Comparison of ENCODE assay signal across 1 cellular context in the genomic region with DNA sequence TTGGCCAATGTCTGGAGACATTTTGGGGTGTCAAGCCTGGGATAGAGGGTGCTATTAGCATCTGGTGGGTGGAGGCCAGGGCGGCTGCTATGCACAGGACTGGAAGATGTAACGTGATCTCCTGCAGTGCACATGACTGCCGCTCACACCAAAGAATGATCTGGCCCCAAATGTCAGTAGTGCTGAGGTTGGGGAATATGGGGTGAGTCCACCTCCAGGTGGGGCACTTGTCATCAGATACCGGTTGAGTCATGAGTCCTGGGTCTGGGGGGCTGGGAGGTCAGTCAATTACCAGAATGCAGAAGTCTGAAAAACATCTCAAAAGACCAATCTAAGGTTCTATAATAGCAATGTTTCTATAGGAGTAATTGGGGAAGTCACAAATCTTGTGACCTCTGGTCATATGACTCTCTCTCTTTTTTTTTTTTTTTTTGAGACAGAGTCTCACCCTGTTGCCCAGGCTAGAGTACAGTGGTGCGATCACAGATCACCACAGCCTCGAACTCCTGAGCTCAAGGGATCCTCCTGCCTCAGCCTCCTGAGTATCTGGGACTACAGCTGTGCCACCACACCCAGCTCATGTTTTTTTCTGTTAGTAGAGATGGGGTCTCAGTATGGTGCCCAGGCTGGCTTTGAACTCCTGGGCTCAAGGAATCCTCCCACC.
TF ChIP-seq lines count a peak whose summit lies in the region.

No MANE protein-coding gene starts in this region.

TF ChIP-seq in HepG2, 621 proteins besides CTCF, POLR2A, EP300 and RAD21:
- TF ChIP-seq, protein P1, sequence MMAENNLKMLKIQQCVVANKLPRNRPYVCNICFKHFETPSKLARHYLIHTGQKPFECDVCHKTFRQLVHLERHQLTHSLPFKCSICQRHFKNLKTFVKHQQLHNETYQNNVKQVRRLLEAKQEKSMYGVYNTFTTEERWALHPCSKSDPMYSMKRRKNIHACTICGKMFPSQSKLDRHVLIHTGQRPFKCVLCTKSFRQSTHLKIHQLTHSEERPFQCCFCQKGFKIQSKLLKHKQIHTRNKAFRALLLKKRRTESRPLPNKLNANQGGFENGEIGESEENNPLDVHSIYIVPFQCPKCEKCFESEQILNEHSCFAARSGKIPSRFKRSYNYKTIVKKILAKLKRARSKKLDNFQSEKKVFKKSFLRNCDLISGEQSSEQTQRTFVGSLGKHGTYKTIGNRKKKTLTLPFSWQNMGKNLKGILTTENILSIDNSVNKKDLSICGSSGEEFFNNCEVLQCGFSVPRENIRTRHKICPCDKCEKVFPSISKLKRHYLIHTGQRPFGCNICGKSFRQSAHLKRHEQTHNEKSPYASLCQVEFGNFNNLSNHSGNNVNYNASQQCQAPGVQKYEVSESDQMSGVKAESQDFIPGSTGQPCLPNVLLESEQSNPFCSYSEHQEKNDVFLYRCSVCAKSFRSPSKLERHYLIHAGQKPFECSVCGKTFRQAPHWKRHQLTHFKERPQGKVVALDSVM (CRISPR knock-in tag; IDR thresholded peaks at IDR 0.05), result peak; percentile 61
- TF ChIP-seq FOXC1 (CRISPR knock-in tag; IDR thresholded peaks at IDR 0.05; ENCODE audit: borderline replicate concordance), result no peak
- TF ChIP-seq, protein P2, sequence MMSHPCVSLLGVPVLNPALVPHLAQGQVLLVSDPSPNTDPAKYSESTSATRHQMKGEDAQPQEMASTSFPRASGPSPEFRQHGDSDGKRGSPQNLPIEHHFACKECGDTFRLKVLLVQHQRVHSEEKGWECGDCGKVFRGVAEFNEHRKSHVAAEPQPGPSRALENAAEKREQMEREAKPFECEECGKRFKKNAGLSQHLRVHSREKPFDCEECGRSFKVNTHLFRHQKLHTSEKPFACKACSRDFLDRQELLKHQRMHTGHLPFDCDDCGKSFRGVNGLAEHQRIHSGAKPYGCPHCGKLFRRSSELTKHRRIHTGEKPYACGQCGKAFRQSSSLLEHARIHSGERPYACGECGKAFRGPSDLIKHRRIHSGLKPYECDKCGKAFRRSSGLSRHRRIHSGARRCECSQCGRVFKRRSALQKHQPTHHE (CRISPR knock-in tag; IDR thresholded peaks at IDR 0.05; ENCODE audit: borderline replicate concordance), result no peak
- TF ChIP-seq ZNF253 (CRISPR knock-in tag; IDR thresholded peaks at IDR 0.05; ENCODE audit: borderline replicate concordance), result no peak
